9 cellular contexts compared by ENCODE assay signal in genomic region chr12:93377252-93377542, GRCh38. TPM values are rescaled to one million over a fixed set of nuclear protein-coding genes. Genes with fewer than 3 reads are reported as not detected.
DNase-seq lines count a peak whose midpoint lies in the region; ATAC-seq, FAIRE-seq and TF ChIP-seq lines count a peak whose summit lies in the region.
"Had no signal": no experiment of that assay in that cellular context is flagged by ENCODE, and none has a peak within 500 bp of the region (broad histone marks: within the 10 kb centered on the region; RNA-seq: fewer than 3 reads in every experiment).

No MANE protein-coding gene starts in this region.

- no peaks in the 10 kb centered on the region for H3K36me3 ChIP-seq in iPS-15b (ENCODE audit: control insufficient read depth, insufficient read depth, low read length)

- no peaks in the 10 kb centered on the region for H3K9me3 Mint-ChIP-seq in HFFc6
- H3K9me3 Mint-ChIP-seq in activated naive CD8-positive, alpha-beta T cell treated with anti-CD3 and anti-CD28 coated beads, Interleukin-2, amount 50 U/mL, for 24 hours: no peaks in the 10 kb centered on the region
- H3K9me3 Mint-ChIP-seq in stimulated activated effector memory CD8-positive, alpha-beta T cell treated with anti-CD3 and anti-CD28 coated beads, Interleukin-12 subunit alpha, Interleukin-12 subunit beta, amount 100 ng/mL, for 72 hours: no peaks in the 10 kb centered on the region

- TF ChIP-seq POLR2A in GM12892 (IDR thresholded peaks at IDR 0.05; ENCODE audit: low read depth, low read length): no peak

- no peak for DNase-seq in HFFc6
- no peak for DNase-seq in activated naive CD8-positive, alpha-beta T cell treated with anti-CD3 and anti-CD28 coated beads, Interleukin-2, amount 50 U/mL, for 24 hours
- no peak for DNase-seq in stimulated activated effector memory CD8-positive, alpha-beta T cell treated with anti-CD3 and anti-CD28 coated beads, Interleukin-12 subunit alpha, Interleukin-12 subunit beta, amount 100 ng/mL, for 72 hours (ENCODE audit: low spot score in 2 of 2)
- DNase-seq in GM12892 (ENCODE audit: insufficient read length): no peak
- DNase-seq in NCI-H187 treated with DMSO at 0.1 percent for 48 hours (lab: John Stamatoyannopoulos, UW): no peak
- DNase-seq in NCI-H1436 (lab: John Stamatoyannopoulos, UW): no peak
- DNase-seq in NCI-H2029 (lab: John Stamatoyannopoulos, UW): no peak

- peak overlapping the region; percentile 78 for H3K4me3 ChIP-seq in iPS-15b (ENCODE audit: low read depth, low read length)

- H3K9ac ChIP-seq in iPS-15b (ENCODE audit: low read depth, low read length): peak overlapping the region; percentile 38

- H3K9me3 ChIP-seq in iPS-15b (ENCODE audit: control insufficient read depth, insufficient read depth, low read length): no peaks in the 10 kb centered on the region

- no peak for FAIRE-seq in GM12892 (lab: Jason Lieb, UNC)
- FAIRE-seq: frontal cortex had no signal

- peak overlapping the region; percentile 90 for H3K4me3 Mint-ChIP-seq in HFFc6
- peak overlapping the region; percentile 78 for H3K4me3 Mint-ChIP-seq in activated naive CD8-positive, alpha-beta T cell treated with anti-CD3 and anti-CD28 coated beads, Interleukin-2, amount 50 U/mL, for 24 hours
- H3K4me3 Mint-ChIP-seq in stimulated activated effector memory CD8-positive, alpha-beta T cell treated with anti-CD3 and anti-CD28 coated beads, Interleukin-12 subunit alpha, Interleukin-12 subunit beta, amount 100 ng/mL, for 72 hours: peak overlapping the region; percentile 95

- TF ChIP-seq CTCF in HFFc6 (IDR thresholded peaks at IDR 0.05): no peak

- peaks cover 38% of the 10 kb centered on the region for H3K4me1 Mint-ChIP-seq in HFFc6 (ENCODE audit: low read depth)
- peaks cover 25% of the 10 kb centered on the region for H3K4me1 Mint-ChIP-seq in activated naive CD8-positive, alpha-beta T cell treated with anti-CD3 and anti-CD28 coated beads, Interleukin-2, amount 50 U/mL, for 24 hours
- peaks cover 41% of the 10 kb centered on the region for H3K4me1 Mint-ChIP-seq in stimulated activated effector memory CD8-positive, alpha-beta T cell treated with anti-CD3 and anti-CD28 coated beads, Interleukin-12 subunit alpha, Interleukin-12 subunit beta, amount 100 ng/mL, for 72 hours

- H3K27me3 ChIP-seq in iPS-15b (ENCODE audit: control insufficient read depth, insufficient read depth, low read length): no peaks in the 10 kb centered on the region

- peaks cover 23% of the 10 kb centered on the region for H3K4me1 ChIP-seq in iPS-15b (ENCODE audit: control insufficient read depth, insufficient read depth, low read length)

- no peak for ATAC-seq in activated naive CD8-positive, alpha-beta T cell treated with anti-CD3 and anti-CD28 coated beads, Interleukin-2, amount 50 U/mL, for 24 hours
- ATAC-seq in stimulated activated effector memory CD8-positive, alpha-beta T cell treated with anti-CD3 and anti-CD28 coated beads, Interleukin-12 subunit alpha, Interleukin-12 subunit beta, amount 100 ng/mL, for 72 hours: no peak

- 0 out of 2 replicates have a peak, but pooled peaks cover 3% of the 10 kb centered on the region for H3K36me3 Mint-ChIP-seq in HFFc6 (ENCODE audit: low read depth)
- peaks cover 27% of the 10 kb centered on the region for H3K36me3 Mint-ChIP-seq in activated naive CD8-positive, alpha-beta T cell treated with anti-CD3 and anti-CD28 coated beads, Interleukin-2, amount 50 U/mL, for 24 hours (ENCODE audit: low read depth)
- H3K36me3 Mint-ChIP-seq in stimulated activated effector memory CD8-positive, alpha-beta T cell treated with anti-CD3 and anti-CD28 coated beads, Interleukin-12 subunit alpha, Interleukin-12 subunit beta, amount 100 ng/mL, for 72 hours: peaks cover 22% of the 10 kb centered on the region

- H3K27me3 Mint-ChIP-seq in HFFc6 (ENCODE audit: insufficient read depth): peaks cover 2% of the 10 kb centered on the region
- no peaks in the 10 kb centered on the region for H3K27me3 Mint-ChIP-seq in activated naive CD8-positive, alpha-beta T cell treated with anti-CD3 and anti-CD28 coated beads, Interleukin-2, amount 50 U/mL, for 24 hours

- peak overlapping the region; percentile 85; the same call in 1 of the 2 replicates for H3K27ac Mint-ChIP-seq in HFFc6
- H3K27ac Mint-ChIP-seq in activated naive CD8-positive, alpha-beta T cell treated with anti-CD3 and anti-CD28 coated beads, Interleukin-2, amount 50 U/mL, for 24 hours: peak overlapping the region; percentile 82
- H3K27ac Mint-ChIP-seq in stimulated activated effector memory CD8-positive, alpha-beta T cell treated with anti-CD3 and anti-CD28 coated beads, Interleukin-12 subunit alpha, Interleukin-12 subunit beta, amount 100 ng/mL, for 72 hours: peak overlapping the region; percentile 97

RNA-seq across cellular contexts. Expression of gene NUDT4, which starts 0.5 kb away (rescaled TPM):
- total RNA-seq in HFFc6 (2021; fragmentation: NEBNext Ultra II Directional; extraction: Animal tissue kit (Norgen Biotek cat#: 25700)): 10 to 100 TPM; 46.4 to 62.6 (median 51.6) TPM
- polyA plus RNA-seq in GM12892 (2012; ENCODE audit: missing spikeins): 84.4 TPM
